In genomic region chr1:201742476-201742875, GRCh38 we compare ENCODE assay signal across 13 cellular contexts.
DNase-seq lines count a peak whose midpoint lies in the region; ATAC-seq, FAIRE-seq and TF ChIP-seq lines count a peak whose summit lies in the region.
"Had no signal": no experiment of that assay in that cellular context is flagged by ENCODE, and none has a peak within 500 bp of the region (broad histone marks: within the 10 kb centered on the region; RNA-seq: fewer than 3 reads in every experiment).

No MANE protein-coding gene starts in this region.

- peaks cover 20 to 31% (median 29%) of the 10 kb centered on the region in 4 experiments for H3K4me1 ChIP-seq in H1 (replicated peaks in 1 of 4; ENCODE audit: control insufficient read depth in 3 of 4, insufficient read depth in 4 of 4, low read length in 3 of 4)
- peaks cover 69% of the 10 kb centered on the region for H3K4me1 ChIP-seq in osteoblast (ENCODE audit: insufficient read depth, low read length)
- H3K4me1 ChIP-seq in gastroesophageal sphincter, result peaks cover 0 to 46% (median 18%) of the 10 kb centered on the region in 3 donors

- POLR2A ChIA-PET in H1 (lab: Charles Lee; ENCODE audit: partially characterized antibody), result interaction anchor here (1.3 kb wide), 1 partner anchor 10 kb away, joined by 3 read pairs; no protein-coding TSS in a partner anchor

- no peak overlapping the region; a peak in 1 of 7 replicates for H3K9ac ChIP-seq in H1 (replicated peaks in 1 of 4; ENCODE audit: extremely low read depth in 1 of 4, low read depth in 3 of 4, low read length in 3 of 4)

- CTCF ChIA-PET in H1 (lab: Charles Lee; ENCODE audit: partially characterized antibody), result interaction anchor here (0.6 to 14.5 kb wide), 15 partner anchors 10 to 306 kb away, joined by 3 to 146 read pairs (median 5); no protein-coding TSS in a partner anchor

- H3K18ac ChIP-seq in H1 (ENCODE audit: extremely low read depth, low read length), result no peak overlapping the region

- peaks cover 6% of the 10 kb centered on the region for H3K79me1 ChIP-seq in H1 (ENCODE audit: low read depth, low read length)

- no peak overlapping the region for H2BK120ac ChIP-seq in H1 (replicated peaks; ENCODE audit: low read depth, low read length)

- peak overlapping the region; percentile 73 for H2BK15ac ChIP-seq in H1 (ENCODE audit: low read length)

- TF ChIP-seq CTCF in NB4 (IDR thresholded peaks at IDR 0.05; ENCODE audit: low read depth, low read length), result no peak
- no peak for TF ChIP-seq CTCF in H1 (IDR thresholded peaks at IDR 0.05; ENCODE audit: control extremely low read depth in 1 of 3, insufficient read depth in 1 of 3, low read depth in 1 of 3, low read length in 3 of 3)
- no peak for TF ChIP-seq CTCF in osteoblast (IDR thresholded peaks at IDR 0.05; ENCODE audit: extremely low read depth, low read depth, low read length)
- TF ChIP-seq CTCF in gastroesophageal sphincter (IDR thresholded peaks at IDR 0.05), result no peak

- H4K5ac ChIP-seq in H1 (ENCODE audit: insufficient read length, low read depth, low read length), result no peak overlapping the region

- FAIRE-seq in H1 (lab: Jason Lieb, UNC), result no peak

- peak overlapping the region; percentile 34; the same call in 1 of the 2 replicates for H2BK20ac ChIP-seq in H1 (ENCODE audit: low read length)

- H3K9me3 ChIP-seq in H1 (ENCODE audit: insufficient read depth in 2 of 2, low read depth in 1 of 2, low read length in 1 of 2) (no peaks in the 10 kb centered on the region), osteoblast (ENCODE audit: low read depth, low read length) (no peaks in the 10 kb centered on the region), gastroesophageal sphincter (no peaks in the 10 kb centered on the region)
- H3K9me3 ChIP-seq: upper lobe of left lung had no signal

- no peak overlapping the region for H3K23ac ChIP-seq in H1 (ENCODE audit: insufficient read length)

- H4K20me1 ChIP-seq in H1 (replicated peaks in 1 of 2; ENCODE audit: control insufficient read depth in 1 of 2, insufficient read depth in 2 of 2, low read length in 2 of 2), result peaks cover 0 to 7% of the 10 kb centered on the region in 2 experiments
- peaks cover 50% of the 10 kb centered on the region for H4K20me1 ChIP-seq in osteoblast (ENCODE audit: insufficient read depth, low read length)

- H3K23me2 ChIP-seq in H1 (ENCODE audit: low read depth, low read length), result peaks cover 11% of the 10 kb centered on the region; the same call in 1 of the 2 replicates

- H3K4me2 ChIP-seq in H1 (ENCODE audit: insufficient read depth in 1 of 2, low read depth in 2 of 2, low read length in 2 of 2) (no peak overlapping the region), osteoblast (ENCODE audit: insufficient read depth, low read length) (no peak overlapping the region)

- H2AFZ ChIP-seq in H1 (ENCODE audit: low read length) (no peak overlapping the region), osteoblast (ENCODE audit: low read length) (no peak overlapping the region)

- H3K36me3 ChIP-seq in H1 (ENCODE audit: control insufficient read depth in 2 of 4, insufficient read depth in 4 of 4, low read length in 3 of 4) (peaks cover 0 to 16% (median 1%) of the 10 kb centered on the region in 4 experiments; a peak in 3 of 8 replicates), osteoblast (ENCODE audit: insufficient read depth, low read length) (peaks cover 40% of the 10 kb centered on the region), gastroesophageal sphincter (no peaks in the 10 kb centered on the region)
- H3K36me3 ChIP-seq: upper lobe of left lung had no signal

- peak overlapping the region; percentile 9; the same call in 1 of the 2 replicates for H2BK12ac ChIP-seq in H1 (ENCODE audit: low read depth, low read length)

- no peak overlapping the region for H3K14ac ChIP-seq in H1 (ENCODE audit: insufficient read length)

- H4K8ac ChIP-seq in H1 (ENCODE audit: extremely low read depth, insufficient read depth, low read length), result no peak overlapping the region

- no peak overlapping the region for H3K27ac ChIP-seq in H1 (ENCODE audit: low read depth, low read length)
- peak overlapping the region; percentile 49 for H3K27ac ChIP-seq in osteoblast (ENCODE audit: low read depth, low read length)
- H3K27ac ChIP-seq in gastroesophageal sphincter, result peak overlapping the region in 1 of 4 donors; percentile 27
- H3K27ac ChIP-seq: upper lobe of left lung had no signal

- DNase-seq in AG20443 (ENCODE audit: low spot score), result peak; percentile 42
- peak; percentile 9 for DNase-seq in NB4 (ENCODE audit: low read depth)
- no peak for DNase-seq in H1 (ENCODE audit: low read depth in 1 of 2, low spot score in 2 of 2)
- DNase-seq in osteoblast (ENCODE audit: insufficient read length, low spot score, missing footprints), result peak; percentile 56
- DNase-seq in NCI-H2107 treated with DMSO at 0.1 percent for 48 hours (lab: John Stamatoyannopoulos, UW; ENCODE audit: unreplicated experiment), result no peak
- DNase-seq in activated effector memory CD4-positive, alpha-beta T cell treated with Interleukin-2 at 50 U/mL for 16 hours, result no peak
- no peak for DNase-seq in SHP77 treated with DMSO at 0.1 percent for 48 hours (lab: John Stamatoyannopoulos, UW)
- DNase-seq: activated CD4-positive, alpha-beta T cell treated with anti-CD3 and anti-CD28 coated beads, Interleukin-2, amount 10 ng/mL, durations not matched to agents 24 days and 14 days; activated T-cell treated with anti-CD3 and anti-CD28 coated beads, Interleukin-2, amount 50 U/mL, for 72 hours; nucleus accumbens; T-helper 2 cell; upper lobe of left lung had no signal

- H3K27me3 ChIP-seq in H1 (replicated peaks in 1 of 4; ENCODE audit: control insufficient read depth in 3 of 4, extremely low read depth in 1 of 4, insufficient read depth in 3 of 4, low read length in 3 of 4), result no peaks in the 10 kb centered on the region
- no peaks in the 10 kb centered on the region for H3K27me3 ChIP-seq in osteoblast (ENCODE audit: insufficient read depth, low read length)
- H3K27me3 ChIP-seq in gastroesophageal sphincter, result no peaks in the 10 kb centered on the region

- TF ChIP-seq EP300 in H1 (IDR thresholded peaks at IDR 0.05; ENCODE audit: borderline replicate concordance in 1 of 2, low read depth in 2 of 2, low read length in 2 of 2) (no peak), gastroesophageal sphincter (IDR thresholded peaks at IDR 0.05) (no peak)

- no peak overlapping the region for H2AK5ac ChIP-seq in H1 (ENCODE audit: low read depth, low read length)

- no peak overlapping the region for H2BK5ac ChIP-seq in H1 (ENCODE audit: low read depth, low read length)

- H3K79me2 ChIP-seq in H1 (ENCODE audit: control insufficient read depth in 1 of 2, insufficient read depth in 2 of 2, low read length in 2 of 2) (peaks cover 0 to 48% of the 10 kb centered on the region in 2 experiments; a peak in 3 of 4 replicates), osteoblast (ENCODE audit: insufficient read depth, low read length) (peaks cover 89% of the 10 kb centered on the region)

- ATAC-seq in gastroesophageal sphincter, result no peak
- ATAC-seq: activated T-cell treated with anti-CD3 and anti-CD28 coated beads, Interleukin-2, amount 50 U/mL, for 72 hours had no signal

- TF ChIP-seq POLR2A in NB4 (IDR thresholded peaks at IDR 0.05; ENCODE audit: extremely low read depth, insufficient read length), result no peak
- no peak for TF ChIP-seq POLR2A in H1 (IDR thresholded peaks at IDR 0.05; ENCODE audit: control extremely low read depth in 1 of 2, low read depth in 2 of 2, low read length in 2 of 2)
- no peak for TF ChIP-seq POLR2A in gastroesophageal sphincter (IDR thresholded peaks at IDR 0.05)

- H4K91ac ChIP-seq in H1 (replicated peaks; ENCODE audit: insufficient read length, low read length), result peak overlapping the region; percentile 12

- WGBS in H1 (ENCODE audit: extremely low coverage in 1 of 2, insufficient coverage in 1 of 2, insufficient read length in 1 of 2, insufficient replicate concordance in 2 of 2, low coverage in 1 of 2, low lambda C conversion rate in 2 of 2, missing lambda C conversion rate in 1 of 2), 2 experiments, result 75% methylated on average over 6 of the region's 6 CpGs; no CpG with 5 or more reads in 1 of the 2 experiments
- 53 to 60% methylated on average over 1 to 5 of the region's 6 CpGs for WGBS in gastroesophageal sphincter (ENCODE audit: low coverage in 1 of 2), 2 donors

- H3K4me3 ChIP-seq in NB4 (ENCODE audit: low read depth, low read length) (no peak overlapping the region), H1 (ENCODE audit: extremely low read depth in 1 of 4, insufficient read depth in 2 of 4, low read depth in 3 of 4, low read length in 4 of 4) (no peak overlapping the region; a peak in 1 of 8 replicates), osteoblast (ENCODE audit: insufficient read depth, low read length) (no peak overlapping the region), gastroesophageal sphincter (no peak overlapping the region)
- H3K4me3 ChIP-seq: upper lobe of left lung had no signal

- H3K56ac ChIP-seq in H1 (replicated peaks; ENCODE audit: insufficient read length, low read depth, low read length), result no peak overlapping the region

- no peak for TF ChIP-seq RAD21 in H1 (IDR thresholded peaks at IDR 0.05 in 1 of 2, conservative IDR thresholded peaks at IDR 0.05 in 1 of 2; ENCODE audit: low read depth in 2 of 2, low read length in 2 of 2)

- H3K4ac ChIP-seq in H1 (replicated peaks; ENCODE audit: insufficient read length, low read depth, low read length), result no peak overlapping the region

TF ChIP-seq in H1, 55 proteins besides CTCF, POLR2A, EP300 and RAD21 (continues in another document):
- TF ChIP-seq CTBP2 (IDR thresholded peaks at IDR 0.05; ENCODE audit: borderline replicate concordance, insufficient read depth, insufficient read length, low read length) (no peak), CEBPB (IDR thresholded peaks at IDR 0.05; ENCODE audit: low read depth, low read length) (no peak), CREB1 (IDR thresholded peaks at IDR 0.05) (no peak), BCL11A (IDR thresholded peaks at IDR 0.05; ENCODE audit: low read depth in 2 of 2, low read length in 2 of 2) (no peak), PHF8 (conservative IDR thresholded peaks at IDR 0.05; ENCODE audit: low read depth, low read length) (no peak), SIRT6 (IDR thresholded peaks at IDR 0.05; ENCODE audit: low read length) (no peak), SAP30 (IDR thresholded peaks at IDR 0.05; ENCODE audit: insufficient read depth, insufficient replicate concordance, low read length) (no peak), CHD2 (IDR thresholded peaks at IDR 0.05; ENCODE audit: low read length) (no peak), USF2 (IDR thresholded peaks at IDR 0.05; ENCODE audit: low read length) (no peak), JUND (IDR thresholded peaks at IDR 0.05; ENCODE audit: low read length) (no peak), HDAC6 (IDR thresholded peaks at IDR 0.05; ENCODE audit: low read depth, low read length) (no peak), GTF2F1 (IDR thresholded peaks at IDR 0.05; ENCODE audit: borderline replicate concordance, low read depth, low read length) (no peak)

Comparison
In these comparisons a context has a peak if more than half of its experiments do, and no peak if none do; other contexts are left out.
1. DNase-seq: peak in AG20443 (single experiment), NB4 (single experiment) and osteoblast (single experiment); none in H1 (0 of 2), NCI-H2107 treated with DMSO at 0.1 percent for 48 hours (single experiment), activated effector memory CD4-positive, alpha-beta T cell treated with Interleukin-2 at 50 U/mL for 16 hours (single experiment) and SHP77 treated with DMSO at 0.1 percent for 48 hours (single experiment).